Comparison of ENCODE assay signal across 8 cellular contexts in the genomic region with DNA sequence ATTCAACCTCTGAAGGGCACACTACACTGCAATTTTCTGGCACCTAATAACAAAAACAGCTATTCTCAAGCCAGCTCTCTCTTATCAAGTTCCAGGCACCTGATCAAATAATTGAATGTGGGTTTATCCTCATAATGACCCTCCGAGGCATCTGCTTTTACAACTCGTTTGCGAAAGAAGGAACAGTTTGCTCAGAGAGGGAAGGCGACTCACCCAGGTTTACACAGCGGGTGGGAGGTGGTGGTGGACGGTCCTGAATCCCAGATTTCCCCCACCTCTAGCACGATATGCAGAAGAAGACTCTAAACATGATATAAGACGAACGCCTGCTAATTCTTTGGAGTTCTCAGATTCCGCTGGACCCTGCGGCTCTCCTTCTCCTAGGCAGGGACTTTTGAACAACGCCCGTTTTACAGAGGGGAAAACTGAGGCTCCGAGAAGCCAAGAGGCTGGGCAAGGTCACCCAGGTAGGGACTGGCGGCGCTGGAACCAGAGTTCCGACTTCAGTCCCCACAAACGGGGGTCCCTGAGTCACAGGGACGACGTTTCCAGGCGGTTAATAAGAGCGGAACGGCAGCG. TPM values are rescaled to one million over a fixed set of nuclear protein-coding genes. Genes with fewer than 3 reads are reported as not detected.
DNase-seq lines count a peak whose midpoint lies in the region; ATAC-seq and TF ChIP-seq lines count a peak whose summit lies in the region.

No MANE protein-coding gene starts in this region.

- H3K36me3 Mint-ChIP-seq in chondrocyte (ENCODE audit: low read depth) (no peaks in the 10 kb centered on the region), natural killer cell (no peaks in the 10 kb centered on the region)

- H3K27me3 Mint-ChIP-seq in chondrocyte (ENCODE audit: low read depth) (no peaks in the 10 kb centered on the region), natural killer cell (ENCODE audit: low read depth in 2 of 2) (no peaks in the 10 kb centered on the region)

- peak overlapping the region; percentile 92 to 100 (median 97) for H3K9ac ChIP-seq in BLaER1 treated with 17β-estradiol and CSF1 and Interleukin-3, amounts not matched to agents 10 nM and 100 nM

- H4K20me1 ChIP-seq in BLaER1 treated with 17β-estradiol and CSF1 and Interleukin-3, amounts not matched to agents 10 nM and 100 nM: peaks cover 41 to 70% (median 58%) of the 10 kb centered on the region in 11 experiments; a peak in 21 of 22 replicates

- H3K4me1 ChIP-seq in BLaER1 treated with 17β-estradiol and CSF1 and Interleukin-3, amounts not matched to agents 10 nM and 100 nM: peaks cover 63 to 83% (median 76%) of the 10 kb centered on the region in 10 experiments

- DNase-seq in MG63: no peak
- DNase-seq in chondrocyte (ENCODE audit: low spot score): no peak
- no peak for DNase-seq in natural killer cell
- no peak for DNase-seq in GM13976 (ENCODE audit: low spot score)
- no peak for DNase-seq in hepatic stellate cell (ENCODE audit: low spot score)

- peak overlapping the region; percentile 92 to 99 (median 95) for H3K27ac ChIP-seq in BLaER1 treated with 17β-estradiol and CSF1 and Interleukin-3, amounts not matched to agents 10 nM and 100 nM

- intact Hi-C loops in natural killer cell (cut with micrococcal nuclease): no loop called here

- H3K4me3 Mint-ChIP-seq in chondrocyte (ENCODE audit: unreplicated experiment) (peak overlapping the region; percentile 81), natural killer cell (peak overlapping the region; percentile 88)

- H3K4me1 Mint-ChIP-seq in chondrocyte (ENCODE audit: low read depth) (peaks cover 44% of the 10 kb centered on the region), natural killer cell (peaks cover 28 to 36% of the 10 kb centered on the region in 2 donors)

- ATAC-seq in natural killer cell: no peak
- ATAC-seq in GM19452 (IDR thresholded peaks at IDR 0.05; ENCODE audit: unreplicated experiment): no peak
- no peak for ATAC-seq in GM18517 (IDR thresholded peaks at IDR 0.05; ENCODE audit: unreplicated experiment)

- peak overlapping the region; percentile 86 to 100 (median 98) for H3K4me3 ChIP-seq in BLaER1 treated with 17β-estradiol and CSF1 and Interleukin-3, amounts not matched to agents 10 nM and 100 nM
- peak overlapping the region; percentile 96 for H3K4me3 ChIP-seq in MG63

- in situ Hi-C loops in GM13976 (cut with MboI; ENCODE audit: low sequenced_read_pairs, unreplicated experiment): no loop called here

- H3K9me3 Mint-ChIP-seq in chondrocyte (ENCODE audit: low read depth): no peaks in the 10 kb centered on the region
- H3K9me3 Mint-ChIP-seq in natural killer cell: no peaks in the 10 kb centered on the region

- H3K27ac Mint-ChIP-seq in chondrocyte (ENCODE audit: unreplicated experiment): peak overlapping the region; percentile 80
- H3K27ac Mint-ChIP-seq in natural killer cell: peak overlapping the region; percentile 92 to 93

- H3K27me3 ChIP-seq in BLaER1 treated with 17β-estradiol and CSF1 and Interleukin-3, amounts not matched to agents 10 nM and 100 nM: no peaks in the 10 kb centered on the region
- no peaks in the 10 kb centered on the region for H3K27me3 ChIP-seq in MG63

- no peak for TF ChIP-seq CTCF in chondrocyte (IDR thresholded peaks at IDR 0.05)
- no peak for TF ChIP-seq CTCF in natural killer cell (IDR thresholded peaks at IDR 0.05)
- TF ChIP-seq CTCF in GM13976 (IDR thresholded peaks at IDR 0.05; ENCODE audit: borderline replicate concordance, control extremely low read depth, extremely low read depth, insufficient read depth, missing control alignments): no peak

- H3K4me2 ChIP-seq in BLaER1 treated with 17β-estradiol and CSF1 and Interleukin-3, amounts not matched to agents 10 nM and 100 nM: peak overlapping the region; percentile 88 to 98 (median 95)

- H3K36me3 ChIP-seq in BLaER1 treated with 17β-estradiol and CSF1 and Interleukin-3, amounts not matched to agents 10 nM and 100 nM: peaks cover 1 to 48% (median 37%) of the 10 kb centered on the region in 11 experiments; a peak in 21 of 22 replicates
- H3K36me3 ChIP-seq in MG63: peaks cover 10% of the 10 kb centered on the region; the same call in 1 of the 2 replicates

- H3K9me3 ChIP-seq in BLaER1 treated with 17β-estradiol and CSF1 and Interleukin-3, amounts not matched to agents 10 nM and 100 nM (replicated peaks in 1 of 11): no peaks in the 10 kb centered on the region
- no peaks in the 10 kb centered on the region for H3K9me3 ChIP-seq in MG63

RNA-seq across cellular contexts. Expression of a gene that starts 0.6 kb away (rescaled TPM):
- 68.4 and 87.7 TPM in 2 replicates for total RNA-seq in MG63 (2014; rRNA removed; shearing (Covaris generic); ENCODE audit: low replicate concordance)
- 36.6 to 42.2 TPM (median 37.7 TPM) in 3 replicates for total RNA-seq in chondrocyte
- 10 to 100 TPM; 35.2 to 38.1 (median 36.2) TPM for total RNA-seq in natural killer cell

RNA-seq across cellular contexts. Expression of a gene that starts 2.9 kb away (rescaled TPM):
- 127 and 179 TPM in 2 replicates for total RNA-seq in MG63 (2014; rRNA removed; shearing (Covaris generic); ENCODE audit: low replicate concordance)
- total RNA-seq in chondrocyte: 46.9 to 78.0 TPM (median 48.4 TPM) in 3 replicates
- total RNA-seq in natural killer cell: 10 to 100 TPM; 31.6 to 44.0 (median 33.4) TPM

RNA-seq across cellular contexts. Expression of a gene that starts 37.2 kb away (rescaled TPM):
- total RNA-seq in MG63 (2014; rRNA removed; shearing (Covaris generic); ENCODE audit: low replicate concordance): 1.2 and 2.4 TPM in 2 replicates
- total RNA-seq in chondrocyte (4.1 to 4.5 TPM (median 4.4 TPM) in 3 replicates), natural killer cell (1 to 10 TPM; 3.4 to 5.6 (median 3.7) TPM)

RNA-seq across cellular contexts. Expression of a gene that starts 42.6 kb away (rescaled TPM):
- 36.4 and 42.7 TPM in 2 replicates for total RNA-seq in MG63 (2014; rRNA removed; shearing (Covaris generic); ENCODE audit: low replicate concordance)
- total RNA-seq in chondrocyte (28.2 to 34.0 TPM (median 32.7 TPM) in 3 replicates), natural killer cell (10 to 100 TPM; 14.8 to 29.4 (median 19.6) TPM)

RNA-seq across cellular contexts. Expression of a gene that starts 58.8 kb away (rescaled TPM):
- total RNA-seq in MG63 (2014; rRNA removed; shearing (Covaris generic); ENCODE audit: low replicate concordance): 0.92 and 4.5 TPM in 2 replicates
- total RNA-seq in chondrocyte (7.4 to 9.2 TPM (median 8.5 TPM) in 3 replicates), natural killer cell (1 to 10 TPM; 2.0 to 4.6 (median 2.9) TPM)
